Comparison of ENCODE assay signal across 8 cellular contexts in genomic region chrX:68830486-68831404, GRCh38. TPM values are rescaled to one million over a fixed set of nuclear protein-coding genes. Genes with fewer than 3 reads are reported as not detected.
DNase-seq lines count a peak whose midpoint lies in the region; ATAC-seq and TF ChIP-seq lines count a peak whose summit lies in the region.

No MANE protein-coding gene starts in this region.

- H2AFZ ChIP-seq in GM23338 = no peak overlapping the region

- no peak overlapping the region for H3K27ac Mint-ChIP-seq in GM23338
- H3K27ac Mint-ChIP-seq in activated CD8-positive, alpha-beta T cell treated with anti-CD3 and anti-CD28 coated beads for 36 hours = no peak overlapping the region

- H3K9me3 ChIP-seq in right cardiac atrium (ENCODE audit: control insufficient read depth, low read length) (no peaks in the 10 kb centered on the region), sigmoid colon (no peaks in the 10 kb centered on the region)

- WGBS in right cardiac atrium = 3% methylated on average over 29 of the region's 29 CpGs
- 3 to 16% methylated on average over 29 of the region's 29 CpGs for WGBS in sigmoid colon, 2 donors

- H3K9me3 Mint-ChIP-seq in GM23338 = no peaks in the 10 kb centered on the region
- no peaks in the 10 kb centered on the region for H3K9me3 Mint-ChIP-seq in activated CD8-positive, alpha-beta T cell treated with anti-CD3 and anti-CD28 coated beads for 36 hours

- POLR2A ChIA-PET in activated CD8-positive, alpha-beta T cell treated with anti-CD3 and anti-CD28 coated beads for 36 hours (lab: Charles Lee) = no interaction called here

- peak overlapping the region; percentile 86 for H3K4me2 ChIP-seq in GM23338

- peaks cover 62% of the 10 kb centered on the region for H3K27me3 Mint-ChIP-seq in GM23338 (ENCODE audit: insufficient read depth, low read depth, poor library complexity)
- H3K27me3 Mint-ChIP-seq in activated CD8-positive, alpha-beta T cell treated with anti-CD3 and anti-CD28 coated beads for 36 hours = no peaks in the 10 kb centered on the region

- no peaks in the 10 kb centered on the region for H3K79me2 ChIP-seq in GM23338 (replicated peaks; ENCODE audit: insufficient read depth)

- TF ChIP-seq EP300 in sigmoid colon (IDR thresholded peaks at IDR 0.05) = no peak

- H3K27me3 ChIP-seq in GM23338 (ENCODE audit: insufficient read depth) = peaks cover 94% of the 10 kb centered on the region
- H3K27me3 ChIP-seq in right cardiac atrium (ENCODE audit: control insufficient read depth, insufficient read depth) = no peaks in the 10 kb centered on the region
- no peaks in the 10 kb centered on the region for H3K27me3 ChIP-seq in sigmoid colon

- no peaks in the 10 kb centered on the region for H3F3A ChIP-seq in GM23338 (replicated peaks; ENCODE audit: low read depth)

- H3K27ac ChIP-seq in GM23338 (ENCODE audit: low read depth) = no peak overlapping the region
- H3K27ac ChIP-seq in right cardiac atrium (ENCODE audit: low read length) = peak overlapping the region; percentile 62
- H3K27ac ChIP-seq in sigmoid colon = peak overlapping the region; percentile 75 to 89 (median 87)

- H3K9me2 ChIP-seq in GM23338 (ENCODE audit: insufficient read depth) = no peaks in the 10 kb centered on the region

- peaks cover 16% of the 10 kb centered on the region; the same call in 1 of the 2 replicates for H3K4me1 ChIP-seq in GM23338 (ENCODE audit: insufficient read depth)
- H3K4me1 ChIP-seq in right cardiac atrium (ENCODE audit: control insufficient read depth, insufficient read depth, low read length) = peaks cover 4% of the 10 kb centered on the region
- peaks cover 0 to 25% (median 13%) of the 10 kb centered on the region in 4 donors for H3K4me1 ChIP-seq in sigmoid colon

- peak overlapping the region; percentile 71 for H3K4me3 Mint-ChIP-seq in GM23338
- peak overlapping the region; percentile 79 for H3K4me3 Mint-ChIP-seq in activated CD8-positive, alpha-beta T cell treated with anti-CD3 and anti-CD28 coated beads for 36 hours

- no peaks in the 10 kb centered on the region; the same call in 1 of the 2 replicates for H4K20me1 ChIP-seq in GM23338 (replicated peaks; ENCODE audit: insufficient read depth)

- no peaks in the 10 kb centered on the region for H3K36me3 Mint-ChIP-seq in GM23338 (ENCODE audit: low read depth)
- H3K36me3 Mint-ChIP-seq in activated CD8-positive, alpha-beta T cell treated with anti-CD3 and anti-CD28 coated beads for 36 hours (ENCODE audit: low read depth) = no peaks in the 10 kb centered on the region

- H3K4me1 Mint-ChIP-seq in GM23338 = peaks cover 18% of the 10 kb centered on the region; the same call in 2 of the 3 replicates
- peaks cover 17% of the 10 kb centered on the region for H3K4me1 Mint-ChIP-seq in activated CD8-positive, alpha-beta T cell treated with anti-CD3 and anti-CD28 coated beads for 36 hours (ENCODE audit: low read depth)

- H3K4me3 ChIP-seq in GM23338 (peak overlapping the region; percentile 60), right cardiac atrium (ENCODE audit: low read length) (peak overlapping the region; percentile 92), sigmoid colon (peak overlapping the region; percentile 44 to 77 (median 72))

- ATAC-seq in GM23338 (no peak), right cardiac atrium (no peak), GM21528 (IDR thresholded peaks at IDR 0.05; ENCODE audit: low FRiP score, unreplicated experiment) (no peak), GM19324 (IDR thresholded peaks at IDR 0.05; ENCODE audit: low FRiP score, unreplicated experiment) (no peak)
- ATAC-seq in activated CD8-positive, alpha-beta T cell treated with anti-CD3 and anti-CD28 coated beads for 36 hours = no peak

- no peak for TF ChIP-seq CTCF in GM23338 (conservative IDR thresholded peaks at IDR 0.05; ENCODE audit: low read depth in 2 of 2)
- TF ChIP-seq CTCF in activated CD8-positive, alpha-beta T cell treated with anti-CD3 and anti-CD28 coated beads for 36 hours (IDR thresholded peaks at IDR 0.05) = no peak
- no peak for TF ChIP-seq CTCF in sigmoid colon (IDR thresholded peaks at IDR 0.05)

- H3K36me3 ChIP-seq in GM23338 (ENCODE audit: insufficient read depth) (no peaks in the 10 kb centered on the region), sigmoid colon (no peaks in the 10 kb centered on the region)

- DNase-seq in GM23338 (ENCODE audit: low spot score) (no peak), right cardiac atrium (no peak), sigmoid colon (peak; percentile 61), NAMALWA (ENCODE audit: low spot score) (no peak), NCI-H82 (lab: John Stamatoyannopoulos, UW) (no peak)
- no peak for DNase-seq in activated CD8-positive, alpha-beta T cell treated with anti-CD3 and anti-CD28 coated beads for 36 hours

- intact Hi-C loops in activated CD8-positive, alpha-beta T cell treated with anti-CD3 and anti-CD28 coated beads for 36 hours (cut with micrococcal nuclease) = no loop called here
- intact Hi-C loops in right cardiac atrium (cut with DNase I) (loop anchor here in 1 of 4 donors (5.0 kb wide), 1 partner anchor 67 kb away; no protein-coding TSS in a partner anchor), sigmoid colon (cut with DNase I) (no loop called here)

- TF ChIP-seq POLR2A in sigmoid colon (IDR thresholded peaks at IDR 0.05) = no peak

- CTCF ChIA-PET in activated CD8-positive, alpha-beta T cell treated with anti-CD3 and anti-CD28 coated beads for 36 hours (lab: Charles Lee) = interaction anchor here (1.1 to 7.1 kb wide), 2 partner anchors 8 to 393 kb away, joined by 3 to 83 read pairs; no protein-coding TSS in a partner anchor

TF ChIP-seq in GM23338, 12 proteins besides CTCF, POLR2A, EP300 and RAD21 (continues in another document):
- peak; percentile 72 for TF ChIP-seq EZH2 (IDR thresholded peaks at IDR 0.05; ENCODE audit: low read depth, unreplicated experiment)
- TF ChIP-seq, protein P1, sequence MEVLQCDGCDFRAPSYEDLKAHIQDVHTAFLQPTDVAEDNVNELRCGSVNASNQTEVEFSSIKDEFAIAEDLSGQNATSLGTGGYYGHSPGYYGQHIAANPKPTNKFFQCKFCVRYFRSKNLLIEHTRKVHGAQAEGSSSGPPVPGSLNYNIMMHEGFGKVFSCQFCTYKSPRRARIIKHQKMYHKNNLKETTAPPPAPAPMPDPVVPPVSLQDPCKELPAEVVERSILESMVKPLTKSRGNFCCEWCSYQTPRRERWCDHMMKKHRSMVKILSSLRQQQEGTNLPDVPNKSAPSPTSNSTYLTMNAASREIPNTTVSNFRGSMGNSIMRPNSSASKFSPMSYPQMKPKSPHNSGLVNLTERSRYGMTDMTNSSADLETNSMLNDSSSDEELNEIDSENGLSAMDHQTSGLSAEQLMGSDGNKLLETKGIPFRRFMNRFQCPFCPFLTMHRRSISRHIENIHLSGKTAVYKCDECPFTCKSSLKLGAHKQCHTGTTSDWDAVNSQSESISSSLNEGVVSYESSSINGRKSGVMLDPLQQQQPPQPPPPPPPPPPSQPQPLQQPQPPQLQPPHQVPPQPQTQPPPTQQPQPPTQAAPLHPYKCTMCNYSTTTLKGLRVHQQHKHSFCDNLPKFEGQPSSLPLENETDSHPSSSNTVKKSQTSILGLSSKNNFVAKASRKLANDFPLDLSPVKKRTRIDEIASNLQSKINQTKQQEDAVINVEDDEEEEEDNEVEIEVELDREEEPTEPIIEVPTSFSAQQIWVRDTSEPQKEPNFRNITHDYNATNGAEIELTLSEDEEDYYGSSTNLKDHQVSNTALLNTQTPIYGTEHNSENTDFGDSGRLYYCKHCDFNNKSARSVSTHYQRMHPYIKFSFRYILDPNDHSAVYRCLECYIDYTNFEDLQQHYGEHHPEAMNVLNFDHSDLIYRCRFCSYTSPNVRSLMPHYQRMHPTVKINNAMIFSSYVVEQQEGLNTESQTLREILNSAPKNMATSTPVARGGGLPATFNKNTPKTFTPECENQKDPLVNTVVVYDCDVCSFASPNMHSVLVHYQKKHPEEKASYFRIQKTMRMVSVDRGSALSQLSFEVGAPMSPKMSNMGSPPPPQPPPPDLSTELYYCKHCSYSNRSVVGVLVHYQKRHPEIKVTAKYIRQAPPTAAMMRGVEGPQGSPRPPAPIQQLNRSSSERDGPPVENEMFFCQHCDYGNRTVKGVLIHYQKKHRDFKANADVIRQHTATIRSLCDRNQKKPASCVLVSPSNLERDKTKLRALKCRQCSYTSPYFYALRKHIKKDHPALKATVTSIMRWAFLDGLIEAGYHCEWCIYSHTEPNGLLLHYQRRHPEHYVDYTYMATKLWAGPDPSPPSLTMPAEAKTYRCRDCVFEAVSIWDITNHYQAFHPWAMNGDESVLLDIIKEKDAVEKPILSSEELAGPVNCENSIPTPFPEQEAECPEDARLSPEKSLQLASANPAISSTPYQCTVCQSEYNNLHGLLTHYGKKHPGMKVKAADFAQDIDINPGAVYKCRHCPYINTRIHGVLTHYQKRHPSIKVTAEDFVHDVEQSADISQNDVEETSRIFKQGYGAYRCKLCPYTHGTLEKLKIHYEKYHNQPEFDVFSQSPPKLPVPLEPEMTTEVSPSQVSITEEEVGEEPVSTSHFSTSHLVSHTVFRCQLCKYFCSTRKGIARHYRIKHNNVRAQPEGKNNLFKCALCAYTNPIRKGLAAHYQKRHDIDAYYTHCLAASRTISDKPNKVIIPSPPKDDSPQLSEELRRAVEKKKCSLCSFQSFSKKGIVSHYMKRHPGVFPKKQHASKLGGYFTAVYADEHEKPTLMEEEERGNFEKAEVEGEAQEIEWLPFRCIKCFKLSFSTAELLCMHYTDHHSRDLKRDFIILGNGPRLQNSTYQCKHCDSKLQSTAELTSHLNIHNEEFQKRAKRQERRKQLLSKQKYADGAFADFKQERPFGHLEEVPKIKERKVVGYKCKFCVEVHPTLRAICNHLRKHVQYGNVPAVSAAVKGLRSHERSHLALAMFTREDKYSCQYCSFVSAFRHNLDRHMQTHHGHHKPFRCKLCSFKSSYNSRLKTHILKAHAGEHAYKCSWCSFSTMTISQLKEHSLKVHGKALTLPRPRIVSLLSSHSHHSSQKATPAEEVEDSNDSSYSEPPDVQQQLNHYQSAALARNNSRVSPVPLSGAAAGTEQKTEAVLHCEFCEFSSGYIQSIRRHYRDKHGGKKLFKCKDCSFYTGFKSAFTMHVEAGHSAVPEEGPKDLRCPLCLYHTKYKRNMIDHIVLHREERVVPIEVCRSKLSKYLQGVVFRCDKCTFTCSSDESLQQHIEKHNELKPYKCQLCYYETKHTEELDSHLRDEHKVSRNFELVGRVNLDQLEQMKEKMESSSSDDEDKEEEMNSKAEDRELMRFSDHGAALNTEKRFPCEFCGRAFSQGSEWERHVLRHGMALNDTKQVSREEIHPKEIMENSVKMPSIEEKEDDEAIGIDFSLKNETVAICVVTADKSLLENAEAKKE (CRISPR knock-in tag; IDR thresholded peaks at IDR 0.05) = no peak
- TF ChIP-seq JUNB (IDR thresholded peaks at IDR 0.05; ENCODE audit: unreplicated experiment) = no peak
- TF ChIP-seq ZNF331 (CRISPR knock-in tag; IDR thresholded peaks at IDR 0.05; ENCODE audit: low read depth) = no peak
- TF ChIP-seq POLR2AphosphoS5 (IDR thresholded peaks at IDR 0.05; ENCODE audit: low read depth) = no peak

RNA-seq across cellular contexts. Expression of gene EFNB1, which starts 1.9 kb away (rescaled TPM):
- total RNA-seq in GM23338 (2014; rRNA removed; shearing (Covaris generic)) = 2.7 and 5.7 TPM in 2 replicates
- polyA plus RNA-seq in GM23338 (2016; fragmentation: Nextera tagmentation; extraction: Ambion mirVana) = 1.3 TPM in 2 replicates
- 1 to 10 TPM; 3.1 to 4.2 TPM for total RNA-seq in activated CD8-positive, alpha-beta T cell treated with anti-CD3 and anti-CD28 coated beads for 36 hours
- 10 to 100 TPM; 18.6 to 28.0 (median 24.4) TPM for total RNA-seq in right cardiac atrium
- 27.1 TPM for polyA plus RNA-seq in right cardiac atrium
- 10 to 100 TPM in 3 of 4 donors, 1 to 10 TPM in 1; 9.5 to 18.6 (median 14.6) TPM for total RNA-seq in sigmoid colon
- 10 to 100 TPM; 13.4 to 53.2 (median 16.2) TPM for polyA plus RNA-seq in sigmoid colon
